29 cellular contexts compared by ENCODE assay signal in the genomic region with DNA sequence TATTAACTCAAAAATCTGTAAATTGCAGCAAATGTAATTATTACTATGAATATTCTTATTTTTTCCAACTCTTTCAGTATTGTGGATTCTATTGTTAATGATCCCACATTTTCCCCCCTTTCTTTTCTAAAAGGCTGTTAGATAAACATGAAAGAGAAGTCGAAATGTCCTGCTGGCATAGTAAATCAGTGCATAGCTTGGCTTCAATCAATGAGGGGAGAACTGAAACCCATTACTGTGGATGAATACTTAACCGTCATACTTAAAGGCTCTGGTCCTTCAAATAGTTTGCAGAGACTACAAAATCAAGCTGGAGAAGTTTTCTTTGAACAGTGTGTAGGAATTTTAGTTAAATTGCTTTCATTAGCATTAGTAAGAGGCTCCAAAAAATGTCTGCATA.
"Had no signal": no experiment of that assay in that cellular context is flagged by ENCODE, and none has a peak within 500 bp of the region (broad histone marks: within the 10 kb centered on the region; RNA-seq: fewer than 3 reads in every experiment).

No MANE protein-coding gene starts in this region.

- H3K36me3 ChIP-seq: left lung, lower lobe of right lung, ovary, right atrium auricular region, right lobe of liver, tibial nerve, uterus had no signal

- H3K27ac Mint-ChIP-seq: immature natural killer cell; mesothelial cell of epicardium; naive B cell; natural killer cell; nephron progenitor cell; progenitor cell of endocrine pancreas; stimulated activated memory B cell treated with anti-CD40 and anti-IgM and Interleukin-4, amounts not matched to agents 10 μg/mL and 1 μg/mL and 100 μg/mL, for 72 hours; stimulated activated naive CD8-positive, alpha-beta T cell treated with anti-CD3 and anti-CD28 coated beads, Interleukin-15, amount 100 ng/mL, for 72 hours; type B pancreatic cell had no signal

- H3K9me3 Mint-ChIP-seq: mesothelial cell of epicardium; naive B cell; nephron progenitor cell; stimulated activated memory B cell treated with anti-CD40 and anti-IgM and Interleukin-4, amounts not matched to agents 10 μg/mL and 1 μg/mL and 100 μg/mL, for 72 hours; type B pancreatic cell had no signal

- H3K9me3 ChIP-seq: left lung, lower lobe of right lung, ovary, right atrium auricular region, right lobe of liver, tibial nerve, uterus had no signal

- H3K4me1 ChIP-seq: left lung, lower lobe of right lung, right atrium auricular region, right lobe of liver, tibial nerve, uterus had no signal

- DNase-seq: hypothalamus; immature natural killer cell; kidney; left colon; left lung; lower lobe of right lung; mammary epithelial cell; mesenchymal stem cell; naive B cell; natural killer cell; nephron progenitor cell; ovary; right lobe of liver; stimulated activated CD4-positive, alpha-beta T cell treated with anti-CD3 and anti-CD28 coated beads, Interleukin-1b, Interleukin-23, amount 100 ng/mL, for 48 hours; stimulated activated CD4-positive, alpha-beta T cell treated with anti-CD3 and anti-CD28 coated beads, Interleukin-2, amount 100 ng/mL, for 48 hours; stimulated activated CD4-positive, alpha-beta T cell treated with anti-CD3 and anti-CD28 coated beads, Interleukin-4, amount 100 ng/mL, for 4 hours; stimulated activated CD8-positive, alpha-beta memory T cell treated with anti-CD3 and anti-CD28 coated beads, Interleukin-4, amount 100 ng/mL, for 48 hours; stimulated activated naive CD4-positive, alpha-beta T cell treated with Interleukin-2 at 50 U/mL for 16 hours; stimulated activated naive CD8-positive, alpha-beta T cell treated with anti-CD3 and anti-CD28 coated beads, Interleukin-15, amount 100 ng/mL, for 72 hours; substantia nigra; uterus had no signal

- H3K27me3 ChIP-seq: left lung, ovary, right atrium auricular region, right lobe of liver, tibial nerve, uterus had no signal

- FAIRE-seq: islet of Langerhans, kidney had no signal

- H3K4me3 ChIP-seq: left lung, lower lobe of right lung, ovary, right atrium auricular region, right lobe of liver, smooth muscle cell, tibial nerve, uterus had no signal

- H3K4me1 Mint-ChIP-seq: immature natural killer cell; mesothelial cell of epicardium; naive B cell; natural killer cell; nephron progenitor cell; stimulated activated memory B cell treated with anti-CD40 and anti-IgM and Interleukin-4, amounts not matched to agents 10 μg/mL and 1 μg/mL and 100 μg/mL, for 72 hours; stimulated activated naive CD8-positive, alpha-beta T cell treated with anti-CD3 and anti-CD28 coated beads, Interleukin-15, amount 100 ng/mL, for 72 hours had no signal

- H3K4me2 ChIP-seq: smooth muscle cell had no signal

- H3K27me3 Mint-ChIP-seq: naive B cell; progenitor cell of endocrine pancreas; stimulated activated memory B cell treated with anti-CD40 and anti-IgM and Interleukin-4, amounts not matched to agents 10 μg/mL and 1 μg/mL and 100 μg/mL, for 72 hours; stimulated activated naive CD8-positive, alpha-beta T cell treated with anti-CD3 and anti-CD28 coated beads, Interleukin-15, amount 100 ng/mL, for 72 hours; type B pancreatic cell had no signal

- H3K4me3 Mint-ChIP-seq: immature natural killer cell; mesothelial cell of epicardium; naive B cell; natural killer cell; nephron progenitor cell; stimulated activated memory B cell treated with anti-CD40 and anti-IgM and Interleukin-4, amounts not matched to agents 10 μg/mL and 1 μg/mL and 100 μg/mL, for 72 hours; stimulated activated naive CD8-positive, alpha-beta T cell treated with anti-CD3 and anti-CD28 coated beads, Interleukin-15, amount 100 ng/mL, for 72 hours; type B pancreatic cell had no signal

- H3K27ac ChIP-seq: left lung, lower lobe of right lung, ovary, right atrium auricular region, right lobe of liver, tibial nerve, uterus had no signal

- ATAC-seq: left colon; left lung; lower lobe of right lung; natural killer cell; right lobe of liver; stimulated activated memory B cell treated with anti-CD40 and anti-IgM and Interleukin-4, amounts not matched to agents 10 μg/mL and 1 μg/mL and 100 μg/mL, for 72 hours; stimulated activated naive CD8-positive, alpha-beta T cell treated with anti-CD3 and anti-CD28 coated beads, Interleukin-15, amount 100 ng/mL, for 72 hours had no signal

- H3K36me3 Mint-ChIP-seq: immature natural killer cell; mesothelial cell of epicardium; naive B cell; natural killer cell; stimulated activated memory B cell treated with anti-CD40 and anti-IgM and Interleukin-4, amounts not matched to agents 10 μg/mL and 1 μg/mL and 100 μg/mL, for 72 hours; type B pancreatic cell had no signal
